In genomic region chr11:7307836-7308235, GRCh38 we compare ENCODE assay signal across 1 cellular context.
TF ChIP-seq lines count a peak whose summit lies in the region.

No MANE protein-coding gene starts in this region.

TF ChIP-seq in GM12878, 131 proteins besides CTCF, POLR2A, EP300 and RAD21 (continued from another document):
- no peak for TF ChIP-seq NKRF (conservative IDR thresholded peaks at IDR 0.05)
- peak; percentile 78 for TF ChIP-seq RELB (IDR thresholded peaks at IDR 0.05; ENCODE audit: low read depth)
- TF ChIP-seq CBX5 (IDR thresholded peaks at IDR 0.05; ENCODE audit: low read depth) = no peak
- TF ChIP-seq SPI1 (IDR thresholded peaks at IDR 0.05; ENCODE audit: borderline replicate concordance, insufficient read depth, low read depth, low read length) = peak; percentile 91
- TF ChIP-seq E2F8 (IDR thresholded peaks at IDR 0.05; ENCODE audit: low read depth, partially characterized antibody) = no peak
- no peak for TF ChIP-seq SUZ12 (IDR thresholded peaks at IDR 0.05; ENCODE audit: unreplicated experiment)
- TF ChIP-seq E2F4 (IDR thresholded peaks at IDR 0.05; ENCODE audit: low read depth, low read length) = no peak
- no peak for TF ChIP-seq KDM1A (IDR thresholded peaks at IDR 0.05; ENCODE audit: borderline replicate concordance)
- no peak for TF ChIP-seq ZZZ3 (IDR thresholded peaks at IDR 0.05; ENCODE audit: control insufficient read depth, insufficient read length, low read depth)
- TF ChIP-seq TCF7 (IDR thresholded peaks at IDR 0.05; ENCODE audit: borderline replicate concordance) = no peak
- peak; percentile 27; the same call in 1 of the 2 replicates for TF ChIP-seq ATF7 (IDR thresholded peaks at IDR 0.05; ENCODE audit: low read depth)
- no peak for TF ChIP-seq CBFB (IDR thresholded peaks at IDR 0.05; ENCODE audit: low read depth)
- no peak for TF ChIP-seq RELA (IDR thresholded peaks at IDR 0.05; ENCODE audit: borderline replicate concordance, partially characterized antibody)
- TF ChIP-seq HSF1 (IDR thresholded peaks at IDR 0.05; ENCODE audit: low read depth, low read length) = no peak
- peak; percentile 79 for TF ChIP-seq IKZF1 (conservative IDR thresholded peaks at IDR 0.05)
- 0 out of 2 replicates have a peak, but pooled peaks have one; percentile 24 for TF ChIP-seq DPF2 (IDR thresholded peaks at IDR 0.05)
- TF ChIP-seq SKIL (IDR thresholded peaks at IDR 0.05; ENCODE audit: low read depth, poor library complexity, severe bottlenecking) = peak; percentile 31
- TF ChIP-seq NBN (IDR thresholded peaks at IDR 0.05) = no peak
- TF ChIP-seq SIN3A (IDR thresholded peaks at IDR 0.05; ENCODE audit: low read depth, low read length) = no peak
- TF ChIP-seq NFIC (IDR thresholded peaks at IDR 0.05; ENCODE audit: low read depth, low read length) = peak; percentile 19; the same call in 1 of the 2 replicates
- TF ChIP-seq FOXK2 (IDR thresholded peaks at IDR 0.05) = no peak
- no peak for TF ChIP-seq MYB (IDR thresholded peaks at IDR 0.05; ENCODE audit: borderline replicate concordance, low read depth, low read length)
- TF ChIP-seq ZNF592 (IDR thresholded peaks at IDR 0.05) = no peak
- no peak for TF ChIP-seq TBL1XR1 (IDR thresholded peaks at IDR 0.05; ENCODE audit: low read depth, low read length)
- TF ChIP-seq GATAD2B (conservative IDR thresholded peaks at IDR 0.05; ENCODE audit: low read depth) = no peak
- peak; percentile 30; the same call in 1 of the 2 replicates for TF ChIP-seq MTA2 (IDR thresholded peaks at IDR 0.05; ENCODE audit: low read depth)
- TF ChIP-seq PML (IDR thresholded peaks at IDR 0.05; ENCODE audit: low read length) = no peak
- peak; percentile 89 to 92 for TF ChIP-seq IKZF2 (IDR thresholded peaks at IDR 0.05)
- TF ChIP-seq BRCA1 (IDR thresholded peaks at IDR 0.05; ENCODE audit: low read depth, low read length) = no peak
TF ChIP-seq in GM12878: peak in this region for 11.
